Comparison of ENCODE assay signal across 9 cellular contexts in the genomic region with DNA sequence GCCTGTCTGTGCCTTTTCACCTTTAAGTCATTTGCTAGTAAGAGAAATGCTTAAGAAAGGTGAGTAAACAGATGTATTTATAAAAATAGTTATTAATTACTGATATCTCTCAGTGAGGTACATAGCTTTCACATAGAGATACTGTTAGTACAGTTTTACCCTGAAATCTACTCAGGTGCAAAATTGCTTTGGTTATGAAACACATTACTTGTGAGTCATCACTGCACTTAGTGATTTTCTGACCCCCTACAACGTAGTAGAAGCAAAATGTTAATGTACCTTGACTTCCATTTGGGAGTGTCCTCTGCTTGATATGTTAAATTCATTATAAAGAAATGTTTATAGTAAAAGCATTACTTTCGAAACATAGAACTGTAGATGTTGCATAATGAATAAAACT. TPM values are rescaled to one million over a fixed set of nuclear protein-coding genes. Genes with fewer than 3 reads are reported as not detected.
A peak's percentile ranks its signal among the peaks of the same experiment; 100 is the strongest.
DNase-seq lines count a peak whose midpoint lies in the region; ATAC-seq and TF ChIP-seq lines count a peak whose summit lies in the region.
"Had no signal": no experiment of that assay in that cellular context is flagged by ENCODE, and none has a peak within 500 bp of the region (broad histone marks: within the 10 kb centered on the region; RNA-seq: fewer than 3 reads in every experiment).

No MANE protein-coding gene starts in this region.

- H3K79me2 ChIP-seq in neural progenitor cell (ENCODE audit: low read depth) = peaks cover 90% of the 10 kb centered on the region

- no peak overlapping the region for H3K4me3 ChIP-seq in neural progenitor cell

- intact Hi-C loops in activated CD8-positive, alpha-beta T cell treated with anti-CD3 and anti-CD28 coated beads for 36 hours (cut with micrococcal nuclease) = no loop called here
- intact Hi-C loops in activated B cell treated with CpG ODN at 0.5 μM for 24 hours (cut with micrococcal nuclease) = loop anchor here (10.0 kb wide), 1 partner anchor 268 kb away; a partner anchor contains a TSS

- H3K9me3 Mint-ChIP-seq in activated CD8-positive, alpha-beta T cell treated with anti-CD3 and anti-CD28 coated beads for 36 hours = no peaks in the 10 kb centered on the region
- H3K9me3 Mint-ChIP-seq in activated CD8-positive, alpha-beta T cell treated with anti-CD3 and anti-CD28 coated beads, Interleukin-2, amount 10 ng/mL, durations not matched to agents 7 days and 5 days (ENCODE audit: insufficient read depth) = no peaks in the 10 kb centered on the region
- H3K9me3 Mint-ChIP-seq in activated B cell treated with CpG ODN at 0.5 μM for 24 hours (no peaks in the 10 kb centered on the region), neural progenitor cell (no peaks in the 10 kb centered on the region)
- H3K9me3 Mint-ChIP-seq: stimulated activated naive CD8-positive, alpha-beta T cell treated with anti-CD3 and anti-CD28 coated beads, Interleukin-15, Interleukin-2, amounts not matched to agents 100 ng/mL and 50 ng/mL, for 24 hours had no signal

- POLR2A ChIA-PET in activated CD8-positive, alpha-beta T cell treated with anti-CD3 and anti-CD28 coated beads for 36 hours (lab: Charles Lee) = interaction anchor here (0.8 kb wide), 2 partner anchors 17 to 42 kb away, joined by 3 read pairs; no protein-coding TSS in a partner anchor
- POLR2A ChIA-PET in activated CD8-positive, alpha-beta T cell treated with anti-CD3 and anti-CD28 coated beads, Interleukin-2, amount 10 ng/mL, durations not matched to agents 7 days and 5 days (lab: Charles Lee) = interaction anchor here (1.2 kb wide), 1 partner anchor 125 kb away, joined by 3 read pairs; no protein-coding TSS in a partner anchor
- POLR2A ChIA-PET in activated B cell treated with CpG ODN at 0.5 μM for 24 hours (lab: Charles Lee) = interaction anchor here (0.6 to 2.4 kb wide), 9 partner anchors 10 to 1124 kb away, joined by 3 to 10 read pairs (median 4); a partner anchor contains a TSS

- peaks cover 7% of the 10 kb centered on the region for H3F3A ChIP-seq in neural progenitor cell (ENCODE audit: low read depth)

- no peak overlapping the region for H2AFZ ChIP-seq in neural progenitor cell (replicated peaks)

- no peaks in the 10 kb centered on the region for H3K27me3 Mint-ChIP-seq in activated CD8-positive, alpha-beta T cell treated with anti-CD3 and anti-CD28 coated beads for 36 hours
- H3K27me3 Mint-ChIP-seq in activated CD8-positive, alpha-beta T cell treated with anti-CD3 and anti-CD28 coated beads, Interleukin-2, amount 10 ng/mL, durations not matched to agents 7 days and 5 days (ENCODE audit: low read depth) = no peaks in the 10 kb centered on the region
- H3K27me3 Mint-ChIP-seq in activated B cell treated with CpG ODN at 0.5 μM for 24 hours (no peaks in the 10 kb centered on the region), neural progenitor cell (ENCODE audit: insufficient read depth, low read depth) (no peaks in the 10 kb centered on the region)
- H3K27me3 Mint-ChIP-seq: stimulated activated naive CD8-positive, alpha-beta T cell treated with anti-CD3 and anti-CD28 coated beads, Interleukin-15, Interleukin-2, amounts not matched to agents 100 ng/mL and 50 ng/mL, for 24 hours had no signal

- H3K4me1 ChIP-seq in neural progenitor cell = peaks cover 22% of the 10 kb centered on the region

- H3K9ac ChIP-seq in neural progenitor cell = no peak overlapping the region

- no peak for TF ChIP-seq CTCF in activated CD8-positive, alpha-beta T cell treated with anti-CD3 and anti-CD28 coated beads for 36 hours (IDR thresholded peaks at IDR 0.05)
- TF ChIP-seq CTCF in activated B cell treated with CpG ODN at 0.5 μM for 24 hours (IDR thresholded peaks at IDR 0.05) (no peak), neural progenitor cell (IDR thresholded peaks at IDR 0.05) (no peak)

- peak overlapping the region; percentile 49 for H3K4me3 Mint-ChIP-seq in activated CD8-positive, alpha-beta T cell treated with anti-CD3 and anti-CD28 coated beads for 36 hours
- H3K4me3 Mint-ChIP-seq in activated CD8-positive, alpha-beta T cell treated with anti-CD3 and anti-CD28 coated beads, Interleukin-2, amount 10 ng/mL, durations not matched to agents 7 days and 5 days = no peak overlapping the region
- H3K4me3 Mint-ChIP-seq in activated B cell treated with CpG ODN at 0.5 μM for 24 hours (no peak overlapping the region), neural progenitor cell (no peak overlapping the region)

- H3K9me3 ChIP-seq in neural progenitor cell (ENCODE audit: low read depth) = no peaks in the 10 kb centered on the region

- no peak overlapping the region for H3K27ac ChIP-seq in neural progenitor cell

- peaks cover 68% of the 10 kb centered on the region for H3K36me3 Mint-ChIP-seq in activated CD8-positive, alpha-beta T cell treated with anti-CD3 and anti-CD28 coated beads for 36 hours (ENCODE audit: low read depth)
- peaks cover 59% of the 10 kb centered on the region for H3K36me3 Mint-ChIP-seq in activated CD8-positive, alpha-beta T cell treated with anti-CD3 and anti-CD28 coated beads, Interleukin-2, amount 10 ng/mL, durations not matched to agents 7 days and 5 days (ENCODE audit: low read depth)
- H3K36me3 Mint-ChIP-seq in activated B cell treated with CpG ODN at 0.5 μM for 24 hours (ENCODE audit: low read depth) (peaks cover 43% of the 10 kb centered on the region), neural progenitor cell (peaks cover 7% of the 10 kb centered on the region)

- no peaks in the 10 kb centered on the region for H3K27me3 ChIP-seq in neural progenitor cell

- no peak overlapping the region for H3K4me2 ChIP-seq in neural progenitor cell

- DNase-seq in activated CD8-positive, alpha-beta T cell treated with anti-CD3 and anti-CD28 coated beads for 36 hours = no peak
- no peak for DNase-seq in activated CD8-positive, alpha-beta T cell treated with anti-CD3 and anti-CD28 coated beads, Interleukin-2, amount 10 ng/mL, durations not matched to agents 7 days and 5 days
- no peak for DNase-seq in activated B cell treated with CpG ODN at 0.5 μM for 24 hours
- DNase-seq in stimulated activated naive CD8-positive, alpha-beta T cell treated with anti-CD3 and anti-CD28 coated beads, Interleukin-15, Interleukin-2, amounts not matched to agents 100 U/mL and 50 U/mL, for 24 hours = no peak
- no peak for DNase-seq in SIG-M5 (lab: John Stamatoyannopoulos, UW)
- DNase-seq in 8988T = no peak
- no peak for DNase-seq in neural progenitor cell (ENCODE audit: low spot score)

- H3K27ac Mint-ChIP-seq in activated CD8-positive, alpha-beta T cell treated with anti-CD3 and anti-CD28 coated beads for 36 hours = no peak overlapping the region
- H3K27ac Mint-ChIP-seq in activated CD8-positive, alpha-beta T cell treated with anti-CD3 and anti-CD28 coated beads, Interleukin-2, amount 10 ng/mL, durations not matched to agents 7 days and 5 days = no peak overlapping the region
- H3K27ac Mint-ChIP-seq in activated B cell treated with CpG ODN at 0.5 μM for 24 hours = peak overlapping the region; percentile 74
- H3K27ac Mint-ChIP-seq in neural progenitor cell = no peak overlapping the region

- H3K4me1 Mint-ChIP-seq in activated CD8-positive, alpha-beta T cell treated with anti-CD3 and anti-CD28 coated beads for 36 hours (ENCODE audit: low read depth) = peaks cover 64% of the 10 kb centered on the region
- peaks cover 66% of the 10 kb centered on the region for H3K4me1 Mint-ChIP-seq in activated CD8-positive, alpha-beta T cell treated with anti-CD3 and anti-CD28 coated beads, Interleukin-2, amount 10 ng/mL, durations not matched to agents 7 days and 5 days (ENCODE audit: low read depth)
- H3K4me1 Mint-ChIP-seq in activated B cell treated with CpG ODN at 0.5 μM for 24 hours (peaks cover 88% of the 10 kb centered on the region), neural progenitor cell (peaks cover 20% of the 10 kb centered on the region)

- CTCF ChIA-PET in activated CD8-positive, alpha-beta T cell treated with anti-CD3 and anti-CD28 coated beads for 36 hours (lab: Charles Lee) = interaction anchor here (1.3 to 3.9 kb wide), 4 partner anchors 13 to 123 kb away, joined by 3 to 24 read pairs (median 6); no protein-coding TSS in a partner anchor
- CTCF ChIA-PET in activated CD8-positive, alpha-beta T cell treated with anti-CD3 and anti-CD28 coated beads, Interleukin-2, amount 10 ng/mL, durations not matched to agents 7 days and 5 days (lab: Charles Lee) = interaction anchor here (0.8 to 6.3 kb wide), 6 partner anchors 33 to 106 kb away, joined by 3 to 33 read pairs (median 4); no protein-coding TSS in a partner anchor
- CTCF ChIA-PET in activated B cell treated with CpG ODN at 0.5 μM for 24 hours (lab: Charles Lee) = interaction anchor here (2.9 kb wide), 1 partner anchor 37 kb away, joined by 13 read pairs; no protein-coding TSS in a partner anchor

- H3K36me3 ChIP-seq in neural progenitor cell = no peaks in the 10 kb centered on the region

- H4K20me1 ChIP-seq in neural progenitor cell (ENCODE audit: low read depth) = peaks cover 4% of the 10 kb centered on the region

- peak; percentile 59 for ATAC-seq in activated CD8-positive, alpha-beta T cell treated with anti-CD3 and anti-CD28 coated beads for 36 hours
- ATAC-seq in activated CD8-positive, alpha-beta T cell treated with anti-CD3 and anti-CD28 coated beads, Interleukin-2, amount 10 ng/mL, durations not matched to agents 7 days and 5 days = no peak
- ATAC-seq in HG02973 (IDR thresholded peaks at IDR 0.05; ENCODE audit: unreplicated experiment) (peak; percentile 78), activated B cell treated with CpG ODN at 0.5 μM for 24 hours (ENCODE audit: low read depth) (peak; percentile 65)
- peak; percentile 74 for ATAC-seq in stimulated activated naive CD8-positive, alpha-beta T cell treated with anti-CD3 and anti-CD28 coated beads, Interleukin-15, Interleukin-2, amounts not matched to agents 100 U/mL and 50 U/mL, for 24 hours

RNA-seq across cellular contexts. Expression of a gene that starts 6.5 kb away (rescaled TPM):
- total RNA-seq in activated CD8-positive, alpha-beta T cell treated with anti-CD3 and anti-CD28 coated beads for 36 hours = 100 to 1,000 TPM; 218 to 227 TPM
- 100 to 1,000 TPM; 162 to 193 TPM for total RNA-seq in activated CD8-positive, alpha-beta T cell treated with anti-CD3 and anti-CD28 coated beads, Interleukin-2, amount 10 ng/mL, durations not matched to agents 7 days and 5 days
- total RNA-seq in activated B cell treated with CpG ODN at 0.5 μM for 24 hours (212 and 255 TPM in 2 replicates), neural progenitor cell (ENCODE audit: low replicate concordance) (42.0 and 54.0 TPM in 2 replicates)
